8 cellular contexts compared by ENCODE assay signal in the genomic region with DNA sequence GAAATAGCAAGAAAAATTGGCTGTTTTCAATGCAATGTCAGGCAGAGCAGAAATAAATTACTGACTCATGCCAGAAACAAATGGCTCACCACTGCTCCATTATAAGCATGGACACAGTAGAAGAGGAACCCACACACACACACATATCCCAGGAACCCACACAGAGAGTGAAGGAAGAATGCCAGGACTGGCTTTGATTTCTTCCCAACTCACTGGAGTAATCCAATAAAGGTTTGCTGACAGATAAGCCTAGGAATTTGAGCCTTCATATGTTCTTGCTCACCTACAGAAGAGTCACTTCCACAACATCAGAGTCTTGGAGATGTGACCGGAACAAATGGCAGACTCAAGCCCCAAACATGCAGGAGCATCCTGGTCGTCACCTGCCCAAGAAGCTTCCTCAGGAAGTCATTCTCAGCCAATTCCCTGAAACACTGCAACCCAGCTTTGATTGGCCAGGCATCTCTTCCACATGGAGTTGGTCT. TPM values are rescaled to one million over a fixed set of nuclear protein-coding genes. Genes with fewer than 3 reads are reported as not detected.
DNase-seq lines count a peak whose midpoint lies in the region; ATAC-seq and TF ChIP-seq lines count a peak whose summit lies in the region.

No MANE protein-coding gene starts in this region.

- no peak overlapping the region for H3K27ac ChIP-seq in left ventricle myocardium inferior (replicated peaks)
- peak overlapping the region in 1 of 2 donors; percentile 68 for H3K27ac ChIP-seq in right atrium auricular region
- H3K27ac ChIP-seq in substantia nigra (ENCODE audit: low read depth, low read length, poor library complexity, severe bottlenecking) = no peak overlapping the region

- H3K9me3 ChIP-seq in left ventricle myocardium inferior (replicated peaks) (no peaks in the 10 kb centered on the region), right atrium auricular region (no peaks in the 10 kb centered on the region)

- peaks cover 75% of the 10 kb centered on the region for H3K4me1 ChIP-seq in left ventricle myocardium inferior
- peaks cover 3 to 71% of the 10 kb centered on the region in 2 donors for H3K4me1 ChIP-seq in right atrium auricular region

- peak overlapping the region; percentile 14 for H3K4me3 Mint-ChIP-seq in activated naive CD8-positive, alpha-beta T cell treated with anti-CD3 and anti-CD28 coated beads for 36 hours
- H3K4me3 Mint-ChIP-seq in type B pancreatic cell = peak overlapping the region; percentile 96

- DNase-seq in left ventricle myocardium inferior (no peak), right atrium auricular region (ENCODE audit: low spot score) (no peak), inferior parietal cortex (ENCODE audit: extremely low spot score) (peak; percentile 37), type B pancreatic cell (ENCODE audit: extremely low spot score, unreplicated experiment) (no peak), DMS79 (lab: John Stamatoyannopoulos, UW) (no peak), substantia nigra (lab: John Stamatoyannopoulos, UW) (no peak)
- no peak for DNase-seq in activated naive CD8-positive, alpha-beta T cell treated with anti-CD3 and anti-CD28 coated beads for 36 hours

- peaks cover 63% of the 10 kb centered on the region for H3K4me1 Mint-ChIP-seq in activated naive CD8-positive, alpha-beta T cell treated with anti-CD3 and anti-CD28 coated beads for 36 hours
- H3K4me1 Mint-ChIP-seq in type B pancreatic cell (ENCODE audit: unreplicated experiment) = peaks cover 45% of the 10 kb centered on the region

- H3K27me3 Mint-ChIP-seq in activated naive CD8-positive, alpha-beta T cell treated with anti-CD3 and anti-CD28 coated beads for 36 hours = no peaks in the 10 kb centered on the region
- H3K27me3 Mint-ChIP-seq in type B pancreatic cell = no peaks in the 10 kb centered on the region

- peaks cover 24% of the 10 kb centered on the region for H3K36me3 Mint-ChIP-seq in activated naive CD8-positive, alpha-beta T cell treated with anti-CD3 and anti-CD28 coated beads for 36 hours
- H3K36me3 Mint-ChIP-seq in type B pancreatic cell = peaks cover 15% of the 10 kb centered on the region

- H3K36me3 ChIP-seq in left ventricle myocardium inferior (peaks cover 34% of the 10 kb centered on the region), right atrium auricular region (peaks cover 10% of the 10 kb centered on the region)

- no peak for ATAC-seq in HG03378 (IDR thresholded peaks at IDR 0.05; ENCODE audit: unreplicated experiment)

- H3K27me3 ChIP-seq in left ventricle myocardium inferior (ENCODE audit: low read depth) = no peaks in the 10 kb centered on the region
- no peaks in the 10 kb centered on the region for H3K27me3 ChIP-seq in right atrium auricular region

- H3K4me3 ChIP-seq in left ventricle myocardium inferior = peak overlapping the region; percentile 92
- H3K4me3 ChIP-seq in right atrium auricular region = no peak overlapping the region

- TF ChIP-seq CTCF in left ventricle myocardium inferior (IDR thresholded peaks at IDR 0.05; ENCODE audit: borderline replicate concordance) (no peak), right atrium auricular region (IDR thresholded peaks at IDR 0.05) (no peak), type B pancreatic cell (conservative IDR thresholded peaks at IDR 0.05) (no peak)

- no peaks in the 10 kb centered on the region for H3K9me3 Mint-ChIP-seq in activated naive CD8-positive, alpha-beta T cell treated with anti-CD3 and anti-CD28 coated beads for 36 hours
- no peaks in the 10 kb centered on the region for H3K9me3 Mint-ChIP-seq in type B pancreatic cell

- no peak overlapping the region for H3K27ac Mint-ChIP-seq in activated naive CD8-positive, alpha-beta T cell treated with anti-CD3 and anti-CD28 coated beads for 36 hours
- H3K27ac Mint-ChIP-seq in type B pancreatic cell = peak overlapping the region; percentile 97

- intact Hi-C loops in left ventricle myocardium inferior (cut with micrococcal nuclease) = no loop called here

RNA-seq across cellular contexts. Expression of gene SH3BP5L, which starts 2.2 kb away (rescaled TPM):
- 18.0 TPM for total RNA-seq in left ventricle myocardium inferior
- total RNA-seq in right atrium auricular region = 10 to 100 TPM; 13.6 to 18.5 TPM
- 10 to 100 TPM; 15.9 to 16.8 TPM for total RNA-seq in activated naive CD8-positive, alpha-beta T cell treated with anti-CD3 and anti-CD28 coated beads for 36 hours
- total RNA-seq in type B pancreatic cell (ENCODE audit: low replicate concordance) = 33.4 and 33.7 TPM in 2 replicates

RNA-seq across cellular contexts. Expression of gene ZNF672, which starts 14.5 kb away (rescaled TPM):
- total RNA-seq in left ventricle myocardium inferior = 43.1 TPM
- 10 to 100 TPM; 55.3 to 59.1 TPM for total RNA-seq in right atrium auricular region
- 10 to 100 TPM; 46.4 to 48.0 TPM for total RNA-seq in activated naive CD8-positive, alpha-beta T cell treated with anti-CD3 and anti-CD28 coated beads for 36 hours
- 33.0 and 35.0 TPM in 2 replicates for total RNA-seq in type B pancreatic cell (ENCODE audit: low replicate concordance)

RNA-seq across cellular contexts. Expression of gene ZNF692, which starts 35.3 kb away (rescaled TPM):
- total RNA-seq in left ventricle myocardium inferior (23.0 TPM), right atrium auricular region (10 to 100 TPM in 1 of 2 donors, 1 to 10 TPM in 1; 9.7 to 11.8 TPM), type B pancreatic cell (ENCODE audit: low replicate concordance) (55.0 and 73.0 TPM in 2 replicates)
- total RNA-seq in activated naive CD8-positive, alpha-beta T cell treated with anti-CD3 and anti-CD28 coated beads for 36 hours = 10 to 100 TPM; 59.1 to 62.2 TPM
